In the genomic region with DNA sequence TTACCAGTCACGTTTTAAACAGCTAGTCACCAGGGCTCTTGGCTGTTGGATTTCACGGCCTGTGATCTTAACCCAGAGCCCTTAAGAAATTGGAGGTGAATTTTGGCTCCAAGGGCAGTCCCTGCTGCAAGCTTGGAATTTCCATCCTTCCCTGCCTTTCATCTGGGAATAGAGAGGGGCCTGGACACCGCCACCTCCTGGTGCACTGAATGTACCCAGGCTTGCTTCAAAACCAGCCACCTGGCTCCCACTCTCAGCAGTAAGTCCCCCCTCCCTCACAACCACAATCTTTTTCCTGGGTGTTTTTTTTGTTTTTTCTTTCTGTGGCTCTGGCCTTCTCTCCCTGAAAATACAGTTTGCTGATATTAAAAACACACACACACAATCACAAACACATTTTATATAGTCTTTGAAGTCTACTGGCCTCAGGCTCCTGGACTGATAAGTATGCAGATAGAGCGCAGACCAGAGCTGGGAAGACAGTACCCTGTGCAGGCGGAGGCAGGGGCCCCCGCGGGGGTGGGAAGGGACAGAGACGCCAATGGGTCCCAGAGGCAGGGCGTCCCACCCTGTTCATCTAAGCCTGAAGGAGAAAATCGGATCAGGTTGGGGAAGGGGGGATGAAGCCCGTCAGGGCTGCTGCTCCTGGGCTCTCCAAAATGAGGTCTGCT, we compare ENCODE assay signal across 17 cellular contexts.
A peak's percentile ranks its signal among the peaks of the same experiment; 100 is the strongest.
DNase-seq lines count a peak whose midpoint lies in the region; TF ChIP-seq lines count a peak whose summit lies in the region.
"Had no signal": no experiment of that assay in that cellular context is flagged by ENCODE, and none has a peak within 500 bp of the region (broad histone marks: within the 10 kb centered on the region; RNA-seq: fewer than 3 reads in every experiment).

No MANE protein-coding gene starts in this region.

- 79% methylated on average over 9 of the region's 11 CpGs for WGBS in esophagus muscularis mucosa

- H3K4me1 ChIP-seq in BE2C (no peaks in the 10 kb centered on the region), OCI-LY7 (ENCODE audit: insufficient read depth, low read length, poor library complexity, severe bottlenecking) (peaks cover 27% of the 10 kb centered on the region), esophagus muscularis mucosa (no peaks in the 10 kb centered on the region)
- H3K4me1 ChIP-seq: parathyroid adenoma, tibial artery had no signal

- no peaks in the 10 kb centered on the region for H3K36me3 ChIP-seq in BE2C
- H3K36me3 ChIP-seq in OCI-LY7 (ENCODE audit: insufficient read depth, low read length): no peaks in the 10 kb centered on the region
- H3K36me3 ChIP-seq in esophagus muscularis mucosa: no peaks in the 10 kb centered on the region
- H3K36me3 ChIP-seq: tibial artery had no signal

- no peaks in the 10 kb centered on the region for H3K79me2 ChIP-seq in OCI-LY7 (ENCODE audit: insufficient read depth, low read depth, low read length)
- H3K79me2 ChIP-seq: parathyroid adenoma had no signal

- peak; percentile 39 for DNase-seq in BE2C
- no peak for DNase-seq in OCI-LY7 (ENCODE audit: low spot score)
- peak; percentile 68 for DNase-seq in islet precursor cell
- DNase-seq in DMS153 treated with DMSO at 0.1 percent for 48 hours (lab: John Stamatoyannopoulos, UW; ENCODE audit: unreplicated experiment): no peak
- no peak for DNase-seq in A172 (ENCODE audit: low spot score)
- no peak for DNase-seq in esophagus muscularis mucosa (ENCODE audit: extremely low spot score)
- DNase-seq: DMS53; effector memory CD4-positive, alpha-beta T cell; HFFc6; naive thymus-derived CD4-positive, alpha-beta T cell; NCI-H2081 treated with DMSO at 0.1 percent for 48 hours; stimulated activated CD4-positive, alpha-beta T cell treated with anti-CD3 and anti-CD28 coated beads, Interleukin-1b, Interleukin-23, amount 100 ng/mL, for 48 hours; stimulated activated naive CD4-positive, alpha-beta T cell treated with Interleukin-2 at 50 U/mL for 16 hours had no signal

- no TSS peak for BruUV-seq in OCI-LY7 (replicated peaks; lab: Mats Ljungman, UMichigan)

- H3K27me3 ChIP-seq in BE2C (no peaks in the 10 kb centered on the region), esophagus muscularis mucosa (peaks cover 0 to 39% (median 0%) of the 10 kb centered on the region in 4 donors)

- no peak for TF ChIP-seq EP300 in esophagus muscularis mucosa (IDR thresholded peaks at IDR 0.05)

- H3K4me3 ChIP-seq in BE2C (ENCODE audit: low read depth, low read length) (no peak overlapping the region), OCI-LY7 (ENCODE audit: low read depth, low read length, poor library complexity, severe bottlenecking) (no peak overlapping the region), esophagus muscularis mucosa (no peak overlapping the region)
- H3K4me3 ChIP-seq: K562, tibial artery had no signal

- intact Hi-C loops in OCI-LY7 (cut with micrococcal nuclease; ENCODE audit: unreplicated experiment) (no loop called here), esophagus muscularis mucosa (cut with DNase I) (no loop called here)

- H4K20me1 ChIP-seq in OCI-LY7 (ENCODE audit: insufficient read depth, low read length): no peaks in the 10 kb centered on the region

- peak overlapping the region; percentile 31; the same call in 1 of the 2 replicates for H3K4me2 ChIP-seq in OCI-LY7 (ENCODE audit: low read length)

- TF ChIP-seq CTCF in BE2C (IDR thresholded peaks at IDR 0.05; ENCODE audit: low read depth, low read length) (peak; percentile 57), C4-2B (conservative IDR thresholded peaks at IDR 0.05) (no peak; the same call in 1 of the 2 replicates), OCI-LY7 (conservative IDR thresholded peaks at IDR 0.05; ENCODE audit: low read length) (peak; percentile 44), esophagus muscularis mucosa (IDR thresholded peaks at IDR 0.05) (no peak)

- H3K9me2 ChIP-seq in OCI-LY7 (ENCODE audit: insufficient read depth, low read length): no peaks in the 10 kb centered on the region

- TF ChIP-seq POLR2A in esophagus muscularis mucosa (IDR thresholded peaks at IDR 0.05; ENCODE audit: low read depth): no peak

- H3K27ac ChIP-seq in C4-2B (peak overlapping the region; percentile 46), OCI-LY7 (ENCODE audit: low read depth, low read length, poor library complexity, severe bottlenecking) (no peak overlapping the region), esophagus muscularis mucosa (replicated peaks in 1 of 4) (no peak overlapping the region)
- H3K27ac ChIP-seq: parathyroid adenoma, tibial artery had no signal

- H3K9me3 ChIP-seq in BE2C (no peaks in the 10 kb centered on the region), OCI-LY7 (ENCODE audit: low read length) (no peaks in the 10 kb centered on the region), esophagus muscularis mucosa (no peaks in the 10 kb centered on the region)
- H3K9me3 ChIP-seq: tibial artery had no signal

- CTCF ChIA-PET in OCI-LY7 (lab: Charles Lee; ENCODE audit: unreplicated experiment): no interaction called here

- POLR2A ChIA-PET in OCI-LY7 (lab: Charles Lee): no interaction called here

- H2AFZ ChIP-seq in OCI-LY7 (ENCODE audit: low read length): no peak overlapping the region
- H2AFZ ChIP-seq: parathyroid adenoma had no signal

Comparison
In these comparisons a context has a peak if more than half of its experiments do, and no peak if none do; other contexts are left out.
1. DNase-seq: peak in BE2C (single experiment) and islet precursor cell (single experiment); none in OCI-LY7 (single experiment), DMS153 treated with DMSO at 0.1 percent for 48 hours (single experiment), A172 (single experiment) and esophagus muscularis mucosa (single experiment).
2. CTCF ChIP-seq: peak in BE2C (single experiment) and OCI-LY7 (single experiment); none in C4-2B (single experiment) and esophagus muscularis mucosa (0 of 3).